21 cellular contexts compared by ENCODE assay signal in genomic region chr15:31299588-31300207, GRCh38. TPM values are rescaled to one million over a fixed set of nuclear protein-coding genes. Genes with fewer than 3 reads are reported as not detected.
DNase-seq lines count a peak whose midpoint lies in the region; ATAC-seq, FAIRE-seq and TF ChIP-seq lines count a peak whose summit lies in the region.
"Had no signal": no experiment of that assay in that cellular context is flagged by ENCODE, and none has a peak within 500 bp of the region (broad histone marks: within the 10 kb centered on the region; RNA-seq: fewer than 3 reads in every experiment).

No MANE protein-coding gene starts in this region.

- H3K4me1 ChIP-seq in small intestine (ENCODE audit: control insufficient read depth in 2 of 2, insufficient read depth in 1 of 2, low read depth in 1 of 2, low read length in 1 of 2) = peaks cover 0 to 8% of the 10 kb centered on the region in 2 donors
- H3K4me1 ChIP-seq: ascending aorta had no signal

- FAIRE-seq in small intestine (lab: Jason Lieb, UNC) = no peak
- FAIRE-seq: GM12891 had no signal

- H3K4me1 Mint-ChIP-seq in activated naive CD8-positive, alpha-beta T cell treated with anti-CD3 and anti-CD28 coated beads, Interleukin-2, amount 10 ng/mL, durations not matched to agents 7 days and 5 days = peaks cover 12% of the 10 kb centered on the region
- peaks cover 18% of the 10 kb centered on the region for H3K4me1 Mint-ChIP-seq in activated naive CD8-positive, alpha-beta T cell treated with anti-CD3 and anti-CD28 coated beads, Interleukin-2, amount 50 U/mL, for 24 hours
- peaks cover 13% of the 10 kb centered on the region for H3K4me1 Mint-ChIP-seq in activated CD4-positive, alpha-beta memory T cell treated with anti-CD3 and anti-CD28 coated beads, Interleukin-2, amount 10 ng/mL, durations not matched to agents 7 days and 5 days
- peaks cover 14% of the 10 kb centered on the region for H3K4me1 Mint-ChIP-seq in type B pancreatic cell (ENCODE audit: unreplicated experiment)

- no peaks in the 10 kb centered on the region for H3K36me3 Mint-ChIP-seq in activated naive CD8-positive, alpha-beta T cell treated with anti-CD3 and anti-CD28 coated beads, Interleukin-2, amount 10 ng/mL, durations not matched to agents 7 days and 5 days
- no peaks in the 10 kb centered on the region for H3K36me3 Mint-ChIP-seq in activated naive CD8-positive, alpha-beta T cell treated with anti-CD3 and anti-CD28 coated beads, Interleukin-2, amount 50 U/mL, for 24 hours (ENCODE audit: low read depth)
- H3K36me3 Mint-ChIP-seq in activated CD4-positive, alpha-beta memory T cell treated with anti-CD3 and anti-CD28 coated beads, Interleukin-2, amount 10 ng/mL, durations not matched to agents 7 days and 5 days (ENCODE audit: low read depth) = no peaks in the 10 kb centered on the region
- H3K36me3 Mint-ChIP-seq in type B pancreatic cell = no peaks in the 10 kb centered on the region
- H3K36me3 Mint-ChIP-seq: naive B cell had no signal

- H3K27ac Mint-ChIP-seq in activated naive CD8-positive, alpha-beta T cell treated with anti-CD3 and anti-CD28 coated beads, Interleukin-2, amount 10 ng/mL, durations not matched to agents 7 days and 5 days = peak overlapping the region; percentile 30
- no peak overlapping the region for H3K27ac Mint-ChIP-seq in activated naive CD8-positive, alpha-beta T cell treated with anti-CD3 and anti-CD28 coated beads, Interleukin-2, amount 50 U/mL, for 24 hours
- H3K27ac Mint-ChIP-seq in activated CD4-positive, alpha-beta memory T cell treated with anti-CD3 and anti-CD28 coated beads, Interleukin-2, amount 10 ng/mL, durations not matched to agents 7 days and 5 days = no peak overlapping the region
- H3K27ac Mint-ChIP-seq in type B pancreatic cell = no peak overlapping the region
- H3K27ac Mint-ChIP-seq: activated T-helper 17 cell treated with anti-CD3 and anti-CD28 coated beads, Interleukin-2, amount 50 U/mL, for 72 hours; naive B cell; progenitor cell of endocrine pancreas had no signal

- H3K27me3 ChIP-seq in small intestine (ENCODE audit: control insufficient read depth in 2 of 2, insufficient read depth in 2 of 2, low read length in 2 of 2) = no peaks in the 10 kb centered on the region
- H3K27me3 ChIP-seq: ascending aorta had no signal

- H3K36me3 ChIP-seq in small intestine (ENCODE audit: control insufficient read depth in 2 of 2, insufficient read depth in 2 of 2, low read length in 2 of 2) = no peaks in the 10 kb centered on the region
- H3K36me3 ChIP-seq: ascending aorta had no signal

- WGBS in small intestine, 3 donors = 86 to 92% (median 90%) methylated on average over 11 to 14 of the region's 14 CpGs

- H3K27me3 Mint-ChIP-seq in activated naive CD8-positive, alpha-beta T cell treated with anti-CD3 and anti-CD28 coated beads, Interleukin-2, amount 10 ng/mL, durations not matched to agents 7 days and 5 days = peaks cover 7% of the 10 kb centered on the region
- no peaks in the 10 kb centered on the region for H3K27me3 Mint-ChIP-seq in activated naive CD8-positive, alpha-beta T cell treated with anti-CD3 and anti-CD28 coated beads, Interleukin-2, amount 50 U/mL, for 24 hours
- peaks cover 16% of the 10 kb centered on the region for H3K27me3 Mint-ChIP-seq in activated CD4-positive, alpha-beta memory T cell treated with anti-CD3 and anti-CD28 coated beads, Interleukin-2, amount 10 ng/mL, durations not matched to agents 7 days and 5 days
- peaks cover 5% of the 10 kb centered on the region for H3K27me3 Mint-ChIP-seq in type B pancreatic cell
- H3K27me3 Mint-ChIP-seq: activated T-helper 17 cell treated with anti-CD3 and anti-CD28 coated beads, Interleukin-2, amount 50 U/mL, for 72 hours had no signal

- H3K4me3 ChIP-seq in small intestine (ENCODE audit: low read depth in 1 of 2, low read length in 2 of 2) = no peak overlapping the region
- H3K4me3 ChIP-seq: ascending aorta, coronary artery had no signal

- H3K4me3 Mint-ChIP-seq in activated naive CD8-positive, alpha-beta T cell treated with anti-CD3 and anti-CD28 coated beads, Interleukin-2, amount 10 ng/mL, durations not matched to agents 7 days and 5 days = no peak overlapping the region
- H3K4me3 Mint-ChIP-seq in activated naive CD8-positive, alpha-beta T cell treated with anti-CD3 and anti-CD28 coated beads, Interleukin-2, amount 50 U/mL, for 24 hours = no peak overlapping the region
- H3K4me3 Mint-ChIP-seq in activated CD4-positive, alpha-beta memory T cell treated with anti-CD3 and anti-CD28 coated beads, Interleukin-2, amount 10 ng/mL, durations not matched to agents 7 days and 5 days = no peak overlapping the region
- H3K4me3 Mint-ChIP-seq in type B pancreatic cell = no peak overlapping the region
- H3K4me3 Mint-ChIP-seq: activated T-helper 17 cell treated with anti-CD3 and anti-CD28 coated beads, Interleukin-2, amount 50 U/mL, for 72 hours; naive B cell had no signal

- POLR2A ChIA-PET in activated naive CD8-positive, alpha-beta T cell treated with anti-CD3 and anti-CD28 coated beads, Interleukin-2, amount 10 ng/mL, durations not matched to agents 7 days and 5 days (lab: Charles Lee) = interaction anchor here (0.7 kb wide), 1 partner anchor 53 kb away, joined by 3 read pairs; no protein-coding TSS in a partner anchor
- POLR2A ChIA-PET in activated CD4-positive, alpha-beta memory T cell treated with anti-CD3 and anti-CD28 coated beads, Interleukin-2, amount 10 ng/mL, durations not matched to agents 7 days and 5 days (lab: Charles Lee) = interaction anchor here (1.1 to 2.2 kb wide), 2 partner anchors 12 to 27 kb away, joined by 3 to 6 read pairs; partner anchors contain the start of gene KLF13

- CTCF ChIA-PET in activated CD4-positive, alpha-beta memory T cell treated with anti-CD3 and anti-CD28 coated beads, Interleukin-2, amount 10 ng/mL, durations not matched to agents 7 days and 5 days (lab: Charles Lee) = no interaction called here

- no peak for DNase-seq in activated naive CD8-positive, alpha-beta T cell treated with anti-CD3 and anti-CD28 coated beads, Interleukin-2, amount 10 ng/mL, durations not matched to agents 7 days and 5 days
- no peak for DNase-seq in activated naive CD8-positive, alpha-beta T cell treated with anti-CD3 and anti-CD28 coated beads, Interleukin-2, amount 50 U/mL, for 24 hours
- DNase-seq in activated CD4-positive, alpha-beta memory T cell treated with anti-CD3 and anti-CD28 coated beads, Interleukin-2, amount 10 ng/mL, durations not matched to agents 7 days and 5 days = peak; percentile 8
- DNase-seq in mucosa of gallbladder (ENCODE audit: low spot score) (peak; percentile 9), type B pancreatic cell (ENCODE audit: extremely low spot score, unreplicated experiment) (peak; percentile 49), small intestine (no peak), NCI-H446 treated with DMSO at 0.1 percent for 48 hours (lab: John Stamatoyannopoulos, UW) (no peak)
- DNase-seq: activated CD4-positive, alpha-beta T cell treated with anti-CD3 and anti-CD28 coated beads, Interleukin-2, amount 50 U/mL, for 1 hour; Caco-2; GDM1; naive B cell; NCI-H1436 treated with DMSO at 0.1 percent for 48 hours; NCI-H226; stimulated activated CD4-positive, alpha-beta T cell treated with anti-CD3 and anti-CD28 coated beads, Interleukin-15, amount 100 ng/mL, for 24 hours; T1000 had no signal

- no peaks in the 10 kb centered on the region for H3K9me3 ChIP-seq in small intestine (ENCODE audit: control insufficient read depth, low read depth)
- H3K9me3 ChIP-seq: ascending aorta, Caco-2 had no signal

- no peak overlapping the region for H3K27ac ChIP-seq in small intestine (ENCODE audit: low read depth in 1 of 2, low read length in 1 of 2)
- H3K27ac ChIP-seq: ascending aorta, coronary artery had no signal

- no peak for TF ChIP-seq CTCF in type B pancreatic cell (conservative IDR thresholded peaks at IDR 0.05)

- no peaks in the 10 kb centered on the region for H3K9me3 Mint-ChIP-seq in activated naive CD8-positive, alpha-beta T cell treated with anti-CD3 and anti-CD28 coated beads, Interleukin-2, amount 10 ng/mL, durations not matched to agents 7 days and 5 days
- no peaks in the 10 kb centered on the region for H3K9me3 Mint-ChIP-seq in activated naive CD8-positive, alpha-beta T cell treated with anti-CD3 and anti-CD28 coated beads, Interleukin-2, amount 50 U/mL, for 24 hours
- no peaks in the 10 kb centered on the region for H3K9me3 Mint-ChIP-seq in activated CD4-positive, alpha-beta memory T cell treated with anti-CD3 and anti-CD28 coated beads, Interleukin-2, amount 10 ng/mL, durations not matched to agents 7 days and 5 days
- H3K9me3 Mint-ChIP-seq in type B pancreatic cell = no peaks in the 10 kb centered on the region
- H3K9me3 Mint-ChIP-seq: activated T-helper 17 cell treated with anti-CD3 and anti-CD28 coated beads, Interleukin-2, amount 50 U/mL, for 72 hours; naive B cell had no signal

- no peak for ATAC-seq in activated naive CD8-positive, alpha-beta T cell treated with anti-CD3 and anti-CD28 coated beads, Interleukin-2, amount 10 ng/mL, durations not matched to agents 7 days and 5 days (ENCODE audit: low read depth)
- ATAC-seq in activated naive CD8-positive, alpha-beta T cell treated with anti-CD3 and anti-CD28 coated beads, Interleukin-2, amount 50 U/mL, for 24 hours = no peak
- no peak for ATAC-seq in HG02973 (IDR thresholded peaks at IDR 0.05; ENCODE audit: unreplicated experiment)
- ATAC-seq: activated T-helper 17 cell treated with anti-CD3 and anti-CD28 coated beads, Interleukin-2, amount 50 U/mL, for 72 hours had no signal

RNA-seq across cellular contexts. Expression of gene KLF13, which starts 26.9 kb away (rescaled TPM):
- total RNA-seq in activated naive CD8-positive, alpha-beta T cell treated with anti-CD3 and anti-CD28 coated beads, Interleukin-2, amount 10 ng/mL, durations not matched to agents 7 days and 5 days = 100 to 1,000 TPM; 230 to 252 TPM
- 100 to 1,000 TPM; 199 TPM for total RNA-seq in activated CD4-positive, alpha-beta memory T cell treated with anti-CD3 and anti-CD28 coated beads, Interleukin-2, amount 10 ng/mL, durations not matched to agents 7 days and 5 days
- total RNA-seq in mucosa of gallbladder (86.0 TPM), type B pancreatic cell (ENCODE audit: low replicate concordance) (38.6 and 58.2 TPM in 2 replicates)
- 10 to 100 TPM; 50.6 to 61.3 (median 51.9) TPM for polyA plus RNA-seq in small intestine

Comparison
In these comparisons a context has a peak if more than half of its experiments do, and no peak if none do; other contexts are left out.
1. DNase-seq: peak in activated CD4-positive, alpha-beta memory T cell treated with anti-CD3 and anti-CD28 coated beads, Interleukin-2, amount 10 ng/mL, durations not matched to agents 7 days and 5 days (single experiment), mucosa of gallbladder (single experiment) and type B pancreatic cell (single experiment); none in activated naive CD8-positive, alpha-beta T cell treated with anti-CD3 and anti-CD28 coated beads, Interleukin-2, amount 10 ng/mL, durations not matched to agents 7 days and 5 days (single experiment), activated naive CD8-positive, alpha-beta T cell treated with anti-CD3 and anti-CD28 coated beads, Interleukin-2, amount 50 U/mL, for 24 hours (single experiment), small intestine (single experiment) and NCI-H446 treated with DMSO at 0.1 percent for 48 hours (single experiment).